ENCODE assay signal across 10 cellular contexts in genomic region chr6:68635706-68636513, GRCh38. TPM values are rescaled to one million over a fixed set of nuclear protein-coding genes. Genes with fewer than 3 reads are reported as not detected.
DNase-seq lines count a peak whose midpoint lies in the region; ATAC-seq, FAIRE-seq and TF ChIP-seq lines count a peak whose summit lies in the region.
"Had no signal": no experiment of that assay in that cellular context is flagged by ENCODE, and none has a peak within 500 bp of the region (broad histone marks: within the 10 kb centered on the region; RNA-seq: fewer than 3 reads in every experiment).

No MANE protein-coding gene starts in this region.

- no peak for ATAC-seq in activated T-cell treated with anti-CD3 and anti-CD28 coated beads, Interleukin-2, amount 50 U/mL, for 4 hours
- no peak for ATAC-seq in naive thymus-derived CD8-positive, alpha-beta T cell

- dilution Hi-C loops in endothelial cell of umbilical vein (cut with MboI; ENCODE audit: extremely low pct_ligation_motif_present, low sequenced_read_pairs): no loop called here

- no peaks in the 10 kb centered on the region for H3K36me3 Mint-ChIP-seq in activated T-cell treated with anti-CD3 and anti-CD28 coated beads, Interleukin-2, amount 50 U/mL, for 4 hours (ENCODE audit: insufficient read depth)
- peaks cover 0 to 4% (median 0%) of the 10 kb centered on the region in 3 donors for H3K36me3 Mint-ChIP-seq in naive thymus-derived CD8-positive, alpha-beta T cell

- peaks cover 32 to 50% of the 10 kb centered on the region in 2 experiments for H3K27me3 ChIP-seq in endothelial cell of umbilical vein (ENCODE audit: control insufficient read depth in 2 of 2, insufficient read depth in 2 of 2, low read length in 2 of 2)

- CTCF ChIA-PET in endothelial cell of umbilical vein (lab: Charles Lee): interaction anchor here (1.4 to 2.4 kb wide), 2 partner anchors 1095 to 1472 kb away, joined by 4 to 10 read pairs (median 9); no protein-coding TSS in a partner anchor

- peaks cover 60% of the 10 kb centered on the region for H3K27me3 Mint-ChIP-seq in activated T-cell treated with anti-CD3 and anti-CD28 coated beads, Interleukin-2, amount 50 U/mL, for 4 hours (ENCODE audit: low read depth)
- peaks cover 39 to 76% (median 49%) of the 10 kb centered on the region in 5 donors for H3K27me3 Mint-ChIP-seq in naive thymus-derived CD8-positive, alpha-beta T cell

- H3K4me3 Mint-ChIP-seq in activated T-cell treated with anti-CD3 and anti-CD28 coated beads, Interleukin-2, amount 50 U/mL, for 4 hours: peak overlapping the region; percentile 63
- peak overlapping the region; percentile 60 to 87 (median 76) for H3K4me3 Mint-ChIP-seq in naive thymus-derived CD8-positive, alpha-beta T cell

- H3K4me2 ChIP-seq in endothelial cell of umbilical vein (ENCODE audit: insufficient read depth, low read length): peak overlapping the region; percentile 86

- no TSS peak for BruUV-seq in endothelial cell of umbilical vein (replicated peaks; lab: Mats Ljungman, UMichigan)

- FAIRE-seq in endothelial cell of umbilical vein (lab: Jason Lieb, UNC): no peak
- FAIRE-seq: GM18507 had no signal

- peaks cover 10% of the 10 kb centered on the region for H3K4me1 ChIP-seq in endothelial cell of umbilical vein (ENCODE audit: control insufficient read depth, extremely low read depth, insufficient read depth, low read length)

- no peaks in the 10 kb centered on the region for H3K79me2 ChIP-seq in endothelial cell of umbilical vein (ENCODE audit: control insufficient read depth, insufficient read depth, low read length)

- DNase-seq in activated T-cell treated with anti-CD3 and anti-CD28 coated beads, Interleukin-2, amount 50 U/mL, for 4 hours: no peak
- DNase-seq in activated T-cell treated with anti-CD3 and anti-CD28 coated beads for 4 hours: no peak
- DNase-seq in SK-MEL-5 (ENCODE audit: low read depth, low spot score): peak; percentile 59
- DNase-seq in endothelial cell of umbilical vein (ENCODE audit: low read depth, low spot score): peak; percentile 2
- DNase-seq in naive thymus-derived CD8-positive, alpha-beta T cell: no peak
- DNase-seq in islet precursor cell: no peak
- no peak for DNase-seq in COLO829 (ENCODE audit: low spot score)
- no peak for DNase-seq in middle frontal gyrus (ENCODE audit: extremely low spot score, low spot score)

- peak overlapping the region; percentile 21 to 61 (median 50) for H3K4me3 ChIP-seq in endothelial cell of umbilical vein (replicated peaks in 1 of 3; ENCODE audit: insufficient read depth in 1 of 3, low read depth in 1 of 3, low read length in 3 of 3)

- no peaks in the 10 kb centered on the region for H3K36me3 ChIP-seq in endothelial cell of umbilical vein (ENCODE audit: control insufficient read depth in 2 of 2, extremely low read depth in 1 of 2, insufficient read depth in 2 of 2, low read length in 2 of 2)

- H3K9me1 ChIP-seq in endothelial cell of umbilical vein (replicated peaks; ENCODE audit: control insufficient read depth, extremely low read depth, insufficient read depth, low read length): no peaks in the 10 kb centered on the region

- TF ChIP-seq CTCF in endothelial cell of umbilical vein (IDR thresholded peaks at IDR 0.05; ENCODE audit: extremely low read depth in 1 of 2, insufficient read depth in 1 of 2, low read depth in 1 of 2, low read length in 2 of 2): no peak

- H3K27ac ChIP-seq in endothelial cell of umbilical vein (ENCODE audit: insufficient read depth, low read depth, low read length): no peak overlapping the region

- in situ Hi-C loops in SK-MEL-5 (cut with HindIII; ENCODE audit: low pct_unique_long_range_greater_than_20kb, low sequenced_read_pairs): no loop called here

- TF ChIP-seq POLR2A in endothelial cell of umbilical vein (IDR thresholded peaks at IDR 0.05; ENCODE audit: low read depth, low read length): no peak

- H3K4me1 Mint-ChIP-seq in activated T-cell treated with anti-CD3 and anti-CD28 coated beads, Interleukin-2, amount 50 U/mL, for 4 hours (ENCODE audit: low read depth): peaks cover 25% of the 10 kb centered on the region
- peaks cover 17 to 38% (median 25%) of the 10 kb centered on the region in 4 donors for H3K4me1 Mint-ChIP-seq in naive thymus-derived CD8-positive, alpha-beta T cell

- H3K9me3 Mint-ChIP-seq in activated T-cell treated with anti-CD3 and anti-CD28 coated beads, Interleukin-2, amount 50 U/mL, for 4 hours: no peaks in the 10 kb centered on the region
- H3K9me3 Mint-ChIP-seq in naive thymus-derived CD8-positive, alpha-beta T cell: no peaks in the 10 kb centered on the region

- no peak overlapping the region for H3K9ac ChIP-seq in endothelial cell of umbilical vein (replicated peaks; ENCODE audit: extremely low read depth, insufficient read depth, low read length)

- H4K20me1 ChIP-seq in endothelial cell of umbilical vein (replicated peaks; ENCODE audit: control insufficient read depth, extremely low read depth, insufficient read depth, low read length): no peaks in the 10 kb centered on the region

- H3K27ac Mint-ChIP-seq in naive thymus-derived CD8-positive, alpha-beta T cell: no peak overlapping the region

- intact Hi-C loops in endothelial cell of umbilical vein (cut with micrococcal nuclease): loop anchor here (5.0 kb wide), 3 partner anchors 141 to 1569 kb away; no protein-coding TSS in a partner anchor

- no peaks in the 10 kb centered on the region for H3K9me3 ChIP-seq in endothelial cell of umbilical vein (replicated peaks; ENCODE audit: control insufficient read depth, insufficient read depth, low read length)

- POLR2A ChIA-PET in endothelial cell of umbilical vein (lab: Charles Lee): no interaction called here
- POLR2A ChIA-PET in naive thymus-derived CD8-positive, alpha-beta T cell (lab: Charles Lee): no interaction called here

- peak overlapping the region; percentile 79 for H2AFZ ChIP-seq in endothelial cell of umbilical vein (ENCODE audit: low read depth, low read length)

TF ChIP-seq in endothelial cell of umbilical vein, 7 proteins besides CTCF, POLR2A, EP300 and RAD21:
- no peak for TF ChIP-seq JUN (IDR thresholded peaks at IDR 0.05; ENCODE audit: borderline replicate concordance, insufficient read depth, insufficient read length, low read depth)
- TF ChIP-seq EZH2 (IDR thresholded peaks at IDR 0.05; ENCODE audit: borderline replicate concordance, low read depth, low read length, severe bottlenecking): peak; percentile 27

RNA-seq across cellular contexts. Expression of gene ADGRB3, which starts 0.8 kb away (rescaled TPM):
- total RNA-seq in activated T-cell treated with anti-CD3 and anti-CD28 coated beads, Interleukin-2, amount 50 U/mL, for 4 hours: not detected
- total RNA-seq in SK-MEL-5 (2014; rRNA removed; shearing (Covaris generic)): 3.6 and 3.8 TPM in 2 replicates
- 2.6 and 3.9 TPM in 2 replicates for polyA plus RNA-seq in SK-MEL-5 (2015; cell fraction: cytosol; rRNA removed)
- polyA plus RNA-seq in SK-MEL-5 (2015; cell fraction: nucleus; rRNA removed): 4.7 and 7.2 TPM in 2 replicates
- total RNA-seq in endothelial cell of umbilical vein: not detected in 2 replicates
- not detected in 2 replicates for polyA plus RNA-seq in endothelial cell of umbilical vein
- polyA plus RNA-seq in endothelial cell of umbilical vein (2011; cell fraction: cytosol; rRNA removed): not detected in 2 replicates
- polyA plus RNA-seq in endothelial cell of umbilical vein (2011; cell fraction: nucleus; rRNA removed): not detected in 2 replicates
- polyA plus RNA-seq in endothelial cell of umbilical vein (2012): 0.04 TPM in 1 of 2 replicates, not detected in the other
- polyA minus RNA-seq in endothelial cell of umbilical vein: not detected in 2 replicates
- polyA minus RNA-seq in endothelial cell of umbilical vein (2011; cell fraction: cytosol; rRNA and poly(A)+ RNA removed): not detected
- polyA minus RNA-seq in endothelial cell of umbilical vein (2011; cell fraction: nucleus; rRNA and poly(A)+ RNA removed): not detected in 2 replicates
- not detected for total RNA-seq in naive thymus-derived CD8-positive, alpha-beta T cell
- polyA plus RNA-seq in naive thymus-derived CD8-positive, alpha-beta T cell: not detected
- total RNA-seq: dermis microvascular lymphatic vessel endothelial cell had no signal

Comparison
In these comparisons a context has a peak if more than half of its experiments do, and no peak if none do; other contexts are left out.
1. DNase-seq: peak in SK-MEL-5 (single experiment) and endothelial cell of umbilical vein (single experiment); none in activated T-cell treated with anti-CD3 and anti-CD28 coated beads, Interleukin-2, amount 50 U/mL, for 4 hours (single experiment), activated T-cell treated with anti-CD3 and anti-CD28 coated beads for 4 hours (single experiment), naive thymus-derived CD8-positive, alpha-beta T cell (0 of 10), islet precursor cell (single experiment), COLO829 (single experiment) and middle frontal gyrus (single experiment).